Comparison of ENCODE assay signal across 27 cellular contexts in the genomic region with DNA sequence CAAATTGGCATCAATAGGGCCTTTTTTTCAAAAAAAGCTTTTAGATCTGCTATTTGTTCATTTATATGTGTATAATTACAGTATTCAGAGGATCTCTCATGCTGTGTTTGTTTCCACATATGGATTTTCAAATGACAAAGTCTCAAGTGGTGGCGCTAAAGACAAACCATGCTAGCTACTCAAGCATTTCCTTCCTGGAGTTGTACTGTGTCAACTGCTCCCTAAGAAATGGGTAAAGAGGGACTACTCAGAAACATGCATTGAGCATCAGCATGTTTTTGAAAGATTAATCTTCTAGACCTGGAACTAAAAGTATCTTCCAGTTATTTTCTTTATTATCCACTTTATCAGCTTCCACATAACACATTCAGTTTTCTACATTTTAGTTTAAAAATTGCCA. TPM values are rescaled to one million over a fixed set of nuclear protein-coding genes. Genes with fewer than 3 reads are reported as not detected.
A peak's percentile ranks its signal among the peaks of the same experiment; 100 is the strongest.
DNase-seq lines count a peak whose midpoint lies in the region; ATAC-seq and TF ChIP-seq lines count a peak whose summit lies in the region.
"Had no signal": no experiment of that assay in that cellular context is flagged by ENCODE, and none has a peak within 500 bp of the region (broad histone marks: within the 10 kb centered on the region; RNA-seq: fewer than 3 reads in every experiment).

No MANE protein-coding gene starts in this region.

- H3K79me2 ChIP-seq in GM23338 (replicated peaks; ENCODE audit: insufficient read depth): no peaks in the 10 kb centered on the region

- H3K4me3 Mint-ChIP-seq in GM23338: no peak overlapping the region
- H3K4me3 Mint-ChIP-seq in endothelial cell (ENCODE audit: unreplicated experiment): no peak overlapping the region
- H3K4me3 Mint-ChIP-seq: activated naive CD4-positive, alpha-beta T cell treated with anti-CD3 and anti-CD28 coated beads, Interleukin-2, amount 10 ng/mL, durations not matched to agents 7 days and 5 days; activated T-helper 1 cell treated with anti-CD3 and anti-CD28 coated beads, Interleukin-12 subunit alpha, Interleukin-12 subunit beta, Interleukin-2, Interleukin-4 antibody, amounts not matched to agents 30 ng/mL and 10 ng/mL and 1 ng/mL, durations not matched to agents 14 hours and 24 hours and 36 hours; CD8-positive, alpha-beta memory T cell; effector memory CD8-positive, alpha-beta T cell; mesothelial cell of epicardium; naive thymus-derived CD4-positive, alpha-beta T cell; stimulated activated effector memory CD8-positive, alpha-beta T cell treated with anti-CD3 and anti-CD28 coated beads, Interleukin-12 subunit alpha, Interleukin-12 subunit beta, amount 100 ng/mL, for 72 hours had no signal

- H3K27ac Mint-ChIP-seq in GM23338 (no peak overlapping the region), endothelial cell (ENCODE audit: unreplicated experiment) (no peak overlapping the region)
- H3K27ac Mint-ChIP-seq: activated naive CD4-positive, alpha-beta T cell treated with anti-CD3 and anti-CD28 coated beads, Interleukin-2, amount 10 ng/mL, durations not matched to agents 7 days and 5 days; activated T-helper 1 cell treated with anti-CD3 and anti-CD28 coated beads, Interleukin-12 subunit alpha, Interleukin-12 subunit beta, Interleukin-2, Interleukin-4 antibody, amounts not matched to agents 30 ng/mL and 10 ng/mL and 1 ng/mL, durations not matched to agents 14 hours and 24 hours and 36 hours; CD8-positive, alpha-beta memory T cell; effector memory CD8-positive, alpha-beta T cell; mesothelial cell of epicardium; naive thymus-derived CD4-positive, alpha-beta T cell; stimulated activated effector memory CD8-positive, alpha-beta T cell treated with anti-CD3 and anti-CD28 coated beads, Interleukin-12 subunit alpha, Interleukin-12 subunit beta, amount 100 ng/mL, for 72 hours had no signal

- no peaks in the 10 kb centered on the region for H3K4me1 ChIP-seq in GM23338 (ENCODE audit: insufficient read depth)
- H3K4me1 ChIP-seq: colonic mucosa, gastroesophageal sphincter, right atrium auricular region, spleen had no signal

- no peak overlapping the region for H3K27ac ChIP-seq in GM23338 (ENCODE audit: low read depth)
- H3K27ac ChIP-seq: colonic mucosa, gastroesophageal sphincter, ovary, right atrium auricular region, spleen had no signal

- ATAC-seq in GM23338 (no peak), Right ventricle myocardium inferior (no peak), GM19463 (IDR thresholded peaks at IDR 0.05; ENCODE audit: unreplicated experiment) (no peak)
- ATAC-seq: effector memory CD8-positive, alpha-beta T cell; gastroesophageal sphincter; left ventricle myocardium superior; naive thymus-derived CD4-positive, alpha-beta T cell; stimulated activated effector memory CD8-positive, alpha-beta T cell treated with anti-CD3 and anti-CD28 coated beads, Interleukin-12 subunit alpha, Interleukin-12 subunit beta, amount 100 ng/mL, for 72 hours had no signal

- H3K4me3 ChIP-seq in GM23338 (no peak overlapping the region), fibroblast of pulmonary artery (replicated peaks; ENCODE audit: low read depth, low read length) (no peak overlapping the region)
- H3K4me3 ChIP-seq: colonic mucosa, gastroesophageal sphincter, ovary, right atrium auricular region, spleen had no signal

- TF ChIP-seq CTCF in GM23338 (conservative IDR thresholded peaks at IDR 0.05; ENCODE audit: low read depth in 2 of 2) (peak in 1 of 2 experiments; percentile 48; a peak in 2 of 4 replicates), fibroblast of pulmonary artery (IDR thresholded peaks at IDR 0.05; ENCODE audit: low read length, missing control alignments) (no peak), endothelial cell (IDR thresholded peaks at IDR 0.05; ENCODE audit: unreplicated experiment) (no peak)

- H3K36me3 ChIP-seq in GM23338 (ENCODE audit: insufficient read depth): no peaks in the 10 kb centered on the region
- H3K36me3 ChIP-seq: colonic mucosa, gastroesophageal sphincter, ovary, right atrium auricular region, spleen had no signal

- H3K27me3 ChIP-seq in GM23338 (ENCODE audit: insufficient read depth): no peaks in the 10 kb centered on the region; the same call in 1 of the 2 replicates
- H3K27me3 ChIP-seq: colonic mucosa, gastroesophageal sphincter, ovary, right atrium auricular region, spleen had no signal

- DNase-seq in NCI-H1417 (lab: John Stamatoyannopoulos, UW) (peak; percentile 23 to 77 (median 28)), NCI-H1417 treated with DMSO at 0.1 percent for 48 hours (lab: John Stamatoyannopoulos, UW) (no peak), GM23338 (ENCODE audit: low spot score) (peak; percentile 3), NCI-H2227 (lab: John Stamatoyannopoulos, UW; ENCODE audit: unreplicated experiment) (peak; percentile 16), fibroblast of pulmonary artery (ENCODE audit: low read depth) (peak; percentile 3), endothelial cell (ENCODE audit: low spot score) (no peak), Right ventricle myocardium inferior (ENCODE audit: missing footprints) (no peak)
- DNase-seq: activated naive CD4-positive, alpha-beta T cell treated with anti-CD3 and anti-CD28 coated beads, Interleukin-2, amount 10 ng/mL, durations not matched to agents 7 days and 5 days; CD8-positive, alpha-beta memory T cell; colonic mucosa; effector memory CD8-positive, alpha-beta T cell; GF-D8; GOT3; hippocampal formation; KG1; left ventricle myocardium superior; MV-4-11; naive thymus-derived CD4-positive, alpha-beta T cell; ovary; spleen; stimulated activated CD4-positive, alpha-beta T cell treated with anti-CD3 and anti-CD28 coated beads, Interleukin-2, amount 100 ng/mL, for 48 hours had no signal

- H3K9me2 ChIP-seq in GM23338 (ENCODE audit: insufficient read depth): no peaks in the 10 kb centered on the region

- H3K4me2 ChIP-seq in GM23338: no peak overlapping the region

- H3K4me1 Mint-ChIP-seq in GM23338 (no peaks in the 10 kb centered on the region), endothelial cell (ENCODE audit: unreplicated experiment) (no peaks in the 10 kb centered on the region)
- H3K4me1 Mint-ChIP-seq: activated naive CD4-positive, alpha-beta T cell treated with anti-CD3 and anti-CD28 coated beads, Interleukin-2, amount 10 ng/mL, durations not matched to agents 7 days and 5 days; CD8-positive, alpha-beta memory T cell; mesothelial cell of epicardium; naive thymus-derived CD4-positive, alpha-beta T cell; stimulated activated effector memory CD8-positive, alpha-beta T cell treated with anti-CD3 and anti-CD28 coated beads, Interleukin-12 subunit alpha, Interleukin-12 subunit beta, amount 100 ng/mL, for 72 hours had no signal

- H3F3A ChIP-seq in GM23338 (replicated peaks; ENCODE audit: low read depth): no peaks in the 10 kb centered on the region

- no peaks in the 10 kb centered on the region for H3K36me3 Mint-ChIP-seq in GM23338 (ENCODE audit: low read depth)
- H3K36me3 Mint-ChIP-seq in endothelial cell (ENCODE audit: low read depth, unreplicated experiment): no peaks in the 10 kb centered on the region
- H3K36me3 Mint-ChIP-seq: activated naive CD4-positive, alpha-beta T cell treated with anti-CD3 and anti-CD28 coated beads, Interleukin-2, amount 10 ng/mL, durations not matched to agents 7 days and 5 days; CD8-positive, alpha-beta memory T cell; mesothelial cell of epicardium; naive thymus-derived CD4-positive, alpha-beta T cell; stimulated activated effector memory CD8-positive, alpha-beta T cell treated with anti-CD3 and anti-CD28 coated beads, Interleukin-12 subunit alpha, Interleukin-12 subunit beta, amount 100 ng/mL, for 72 hours had no signal

- no peaks in the 10 kb centered on the region for H4K20me1 ChIP-seq in GM23338 (replicated peaks; ENCODE audit: insufficient read depth)

- H3K9me3 Mint-ChIP-seq in GM23338 (no peaks in the 10 kb centered on the region; the same call in 2 of the 3 replicates), endothelial cell (ENCODE audit: unreplicated experiment) (no peaks in the 10 kb centered on the region)

- intact Hi-C loops in Right ventricle myocardium inferior (cut with DNase I): no loop called here

- H2AFZ ChIP-seq in GM23338: no peak overlapping the region

- H3K27me3 Mint-ChIP-seq in GM23338 (ENCODE audit: insufficient read depth, low read depth, poor library complexity) (peaks cover 2% of the 10 kb centered on the region), endothelial cell (ENCODE audit: unreplicated experiment) (peaks cover 2% of the 10 kb centered on the region)
- H3K27me3 Mint-ChIP-seq: activated naive CD4-positive, alpha-beta T cell treated with anti-CD3 and anti-CD28 coated beads, Interleukin-2, amount 10 ng/mL, durations not matched to agents 7 days and 5 days; CD8-positive, alpha-beta memory T cell; effector memory CD8-positive, alpha-beta T cell; naive thymus-derived CD4-positive, alpha-beta T cell had no signal

TF ChIP-seq in GM23338, 12 proteins besides CTCF, POLR2A, EP300 and RAD21:
- TF ChIP-seq ZNF331 (CRISPR knock-in tag; IDR thresholded peaks at IDR 0.05; ENCODE audit: low read depth): no peak
- TF ChIP-seq NANOG (IDR thresholded peaks at IDR 0.05; ENCODE audit: borderline replicate concordance): no peak
- TF ChIP-seq POLR2AphosphoS5 (IDR thresholded peaks at IDR 0.05; ENCODE audit: low read depth): no peak
- TF ChIP-seq ETS1 (IDR thresholded peaks at IDR 0.05): no peak
TF ChIP-seq in GM23338: peak in this region for 0.

RNA-seq across cellular contexts. Expression of gene CNTNAP2, which starts 12.7 kb away (rescaled TPM):
- total RNA-seq in GM23338 (2014; rRNA removed; shearing (Covaris generic)): 34.0 and 38.2 TPM in 2 replicates
- 43.9 and 61.3 TPM in 2 replicates for polyA plus RNA-seq in GM23338 (2016; fragmentation: Nextera tagmentation; extraction: Ambion mirVana)
- total RNA-seq in endothelial cell (ENCODE audit: unreplicated experiment) (5.4 TPM), Right ventricle myocardium inferior (0.65 TPM)
- total RNA-seq: activated T-helper 1 cell treated with anti-CD3 and anti-CD28 coated beads, Interleukin-12 subunit alpha, Interleukin-12 subunit beta, Interleukin-2, Interleukin-4 antibody, amounts not matched to agents 30 ng/mL and 10 ng/mL and 1 ng/mL, durations not matched to agents 14 hours and 24 hours and 36 hours; CD8-positive, alpha-beta memory T cell had no signal
- polyA plus RNA-seq: CD8-positive, alpha-beta memory T cell had no signal

Comparison
In these comparisons a context has a peak if more than half of its experiments do, and no peak if none do; other contexts are left out.
1. DNase-seq: peak in NCI-H1417 (3 of 3), GM23338 (single experiment), NCI-H2227 (single experiment) and fibroblast of pulmonary artery (single experiment); none in NCI-H1417 treated with DMSO at 0.1 percent for 48 hours (single experiment), endothelial cell (single experiment) and Right ventricle myocardium inferior (single experiment).